In genomic region chr18:51425889-51426288, GRCh38 we compare ENCODE assay signal across 12 cellular contexts.
DNase-seq lines count a peak whose midpoint lies in the region; ATAC-seq, FAIRE-seq and TF ChIP-seq lines count a peak whose summit lies in the region.
"Had no signal": no experiment of that assay in that cellular context is flagged by ENCODE, and none has a peak within 500 bp of the region (broad histone marks: within the 10 kb centered on the region; RNA-seq: fewer than 3 reads in every experiment).

No MANE protein-coding gene starts in this region.

- intact Hi-C loops in A673 (cut with micrococcal nuclease; ENCODE audit: unreplicated experiment): no loop called here
- intact Hi-C loops in thyroid gland (cut with DNase I): no loop called here

- CTCF ChIA-PET in A673 (lab: Charles Lee): no interaction called here

- no peaks in the 10 kb centered on the region for H3K9me3 Mint-ChIP-seq in astrocyte (ENCODE audit: unreplicated experiment)

- no peak for TF ChIP-seq CTCF in A673 (conservative IDR thresholded peaks at IDR 0.05; ENCODE audit: low read depth, low read length)
- no peak for TF ChIP-seq CTCF in astrocyte (IDR thresholded peaks at IDR 0.05; ENCODE audit: insufficient read depth, low read depth, low read length)
- TF ChIP-seq CTCF in thyroid gland (IDR thresholded peaks at IDR 0.05): no peak

- H3K36me3 ChIP-seq in A673 (ENCODE audit: insufficient read depth, low read length, poor library complexity, severe bottlenecking) (no peaks in the 10 kb centered on the region), astrocyte (ENCODE audit: insufficient read depth, low read length) (no peaks in the 10 kb centered on the region), thyroid gland (no peaks in the 10 kb centered on the region)
- H3K36me3 ChIP-seq: gastroesophageal sphincter, pancreas had no signal

- no TSS peak for BruUV-seq in A673 (replicated peaks; lab: Mats Ljungman, UMichigan)

- H3K9ac ChIP-seq in astrocyte (ENCODE audit: low read length): no peak overlapping the region

- no peak for TF ChIP-seq POLR2A in thyroid gland (IDR thresholded peaks at IDR 0.05)

- H3K27me3 ChIP-seq in A673 (replicated peaks; ENCODE audit: insufficient read depth, low read depth, low read length, poor library complexity) (no peaks in the 10 kb centered on the region), astrocyte (ENCODE audit: insufficient read depth, low read length) (no peaks in the 10 kb centered on the region), thyroid gland (no peaks in the 10 kb centered on the region)
- H3K27me3 ChIP-seq: pancreas had no signal

- H3K4me3 Mint-ChIP-seq in astrocyte (ENCODE audit: unreplicated experiment): no peak overlapping the region

- peaks cover 15% of the 10 kb centered on the region for H3K4me1 Mint-ChIP-seq in astrocyte (ENCODE audit: low read depth, unreplicated experiment)

- no peak for FAIRE-seq in astrocyte (lab: Jason Lieb, UNC)
- FAIRE-seq: pancreas had no signal

- H3K9me3 ChIP-seq in A673 (ENCODE audit: low read depth, low read length, poor library complexity, severe bottlenecking) (no peaks in the 10 kb centered on the region), astrocyte (ENCODE audit: insufficient read depth, low read depth, low read length) (no peaks in the 10 kb centered on the region), thyroid gland (no peaks in the 10 kb centered on the region)
- H3K9me3 ChIP-seq: gastroesophageal sphincter, pancreas had no signal

- no peaks in the 10 kb centered on the region for H3K4me1 ChIP-seq in A673 (ENCODE audit: insufficient read depth, low read length, poor library complexity, severe bottlenecking)
- no peaks in the 10 kb centered on the region for H3K4me1 ChIP-seq in astrocyte (ENCODE audit: insufficient read depth, low read length)
- no peaks in the 10 kb centered on the region for H3K4me1 ChIP-seq in thyroid gland
- H3K4me1 ChIP-seq: gastroesophageal sphincter, pancreas had no signal

- H3K4me3 ChIP-seq in A673 (ENCODE audit: low read depth, low read length, poor library complexity, severe bottlenecking) (no peak overlapping the region), astrocyte (ENCODE audit: insufficient read depth, low read depth, low read length) (no peak overlapping the region), thyroid gland (replicated peaks in 1 of 3) (no peak overlapping the region)
- H3K4me3 ChIP-seq: gastroesophageal sphincter, pancreas had no signal

- WGBS in thyroid gland, 2 donors: 56 to 58% methylated on average over 3 of the region's 3 CpGs

- H3K27me3 Mint-ChIP-seq in astrocyte (ENCODE audit: low read depth, unreplicated experiment): no peaks in the 10 kb centered on the region

- peaks cover 1% of the 10 kb centered on the region for H3K36me3 Mint-ChIP-seq in astrocyte (ENCODE audit: low read depth, unreplicated experiment)

- no peak overlapping the region for H3K27ac ChIP-seq in A673 (ENCODE audit: low read depth, low read length, poor library complexity, severe bottlenecking)
- no peak overlapping the region for H3K27ac ChIP-seq in astrocyte (ENCODE audit: low read depth, low read length)
- H3K27ac ChIP-seq in thyroid gland: no peak overlapping the region
- H3K27ac ChIP-seq: gastroesophageal sphincter, pancreas had no signal

- H3K4me2 ChIP-seq in astrocyte (ENCODE audit: low read length): no peak overlapping the region

- H3K79me2 ChIP-seq in astrocyte (ENCODE audit: insufficient read depth, low read length): no peaks in the 10 kb centered on the region

- H2AFZ ChIP-seq in astrocyte (ENCODE audit: low read depth, low read length): no peak overlapping the region

- DNase-seq in A673 (ENCODE audit: low spot score) (peak; percentile 38), astrocyte (ENCODE audit: low read depth) (no peak), thyroid gland (no peak), retina (no peak), NCI-H187 treated with DMSO at 0.1 percent for 48 hours (lab: John Stamatoyannopoulos, UW) (no peak)
- DNase-seq: C1 segment of cervical spinal cord, left ventricle myocardium superior, pancreas had no signal

- H3K27ac Mint-ChIP-seq in astrocyte (ENCODE audit: unreplicated experiment): peak overlapping the region; percentile 51

- no peaks in the 10 kb centered on the region for H4K20me1 ChIP-seq in astrocyte (ENCODE audit: insufficient read depth, low read length)

- peak; percentile 7 for ATAC-seq in GM18517 (IDR thresholded peaks at IDR 0.05; ENCODE audit: unreplicated experiment)
- peak; percentile 58 for ATAC-seq in HG02798 (IDR thresholded peaks at IDR 0.05; ENCODE audit: poor library complexity, unreplicated experiment)
- no peak for ATAC-seq in GM19328 (IDR thresholded peaks at IDR 0.05; ENCODE audit: unreplicated experiment)
- ATAC-seq: gastroesophageal sphincter, left ventricle myocardium superior, pancreas had no signal

- POLR2A ChIA-PET in A673 (lab: Charles Lee; ENCODE audit: low non-redundant PET): no interaction called here
